Comparison of ENCODE assay signal across 16 cellular contexts in genomic region chr11:74696488-74696887, GRCh38. TPM values are rescaled to one million over a fixed set of nuclear protein-coding genes. Genes with fewer than 3 reads are reported as not detected.
DNase-seq lines count a peak whose midpoint lies in the region; ATAC-seq and TF ChIP-seq lines count a peak whose summit lies in the region.
"Had no signal": no experiment of that assay in that cellular context is flagged by ENCODE, and none has a peak within 500 bp of the region (broad histone marks: within the 10 kb centered on the region; RNA-seq: fewer than 3 reads in every experiment).

No MANE protein-coding gene starts in this region.

- no peak overlapping the region for H2BK12ac ChIP-seq in neuronal stem cell (ENCODE audit: low read length)

- H3K4me3 ChIP-seq in adipocyte (ENCODE audit: low read length) (peak overlapping the region; percentile 60), heart right ventricle (peak overlapping the region in 6 of 10 donors; percentile 7 to 30 (median 22)), neuronal stem cell (ENCODE audit: low read length in 2 of 2) (no peak overlapping the region), tibial nerve (no peak overlapping the region)
- H3K4me3 ChIP-seq: BLaER1 had no signal

- H4K8ac ChIP-seq in neuronal stem cell (ENCODE audit: low read depth, low read length): no peak overlapping the region

- H2BK15ac ChIP-seq in neuronal stem cell (ENCODE audit: low read length): no peak overlapping the region

- no peaks in the 10 kb centered on the region for H3K9me3 Mint-ChIP-seq in activated CD8-positive, alpha-beta T cell treated with anti-CD3 and anti-CD28 coated beads for 36 hours
- H3K9me3 Mint-ChIP-seq: activated CD4-positive, alpha-beta memory T cell treated with anti-CD3 and anti-CD28 coated beads, Interleukin-2, amount 10 ng/mL, durations not matched to agents 7 days and 5 days had no signal

- H3K27me3 ChIP-seq in adipocyte (replicated peaks; ENCODE audit: control insufficient read depth, insufficient read depth, low read length) (peaks cover 8% of the 10 kb centered on the region), heart right ventricle (no peaks in the 10 kb centered on the region), neuronal stem cell (ENCODE audit: control insufficient read depth in 3 of 3, insufficient read depth in 3 of 3, low read depth in 1 of 3, low read length in 3 of 3) (no peaks in the 10 kb centered on the region), tibial nerve (no peaks in the 10 kb centered on the region)
- H3K27me3 ChIP-seq: BLaER1 had no signal

- no peak for TF ChIP-seq EP300 in tibial nerve (IDR thresholded peaks at IDR 0.05)

- H2AFZ ChIP-seq in neuronal stem cell (ENCODE audit: low read length): no peak overlapping the region

- H3K4me1 ChIP-seq in adipocyte (ENCODE audit: control insufficient read depth, insufficient read depth, low read length) (peaks cover 28% of the 10 kb centered on the region), heart right ventricle (peaks cover 6 to 22% (median 20%) of the 10 kb centered on the region in 9 donors), neuronal stem cell (ENCODE audit: control insufficient read depth in 2 of 2, insufficient read depth in 1 of 2, low read depth in 1 of 2, low read length in 2 of 2) (peaks cover 0 to 8% of the 10 kb centered on the region in 2 donors), tibial nerve (peaks cover 0 to 12% (median 9%) of the 10 kb centered on the region in 4 donors)
- H3K4me1 ChIP-seq: BLaER1 had no signal

- peak overlapping the region; percentile 40 for H3K18ac ChIP-seq in neuronal stem cell (ENCODE audit: low read length)

- H3K4ac ChIP-seq in neuronal stem cell (ENCODE audit: low read length): no peak overlapping the region

- no peak for TF ChIP-seq CTCF in heart right ventricle (IDR thresholded peaks at IDR 0.05)
- TF ChIP-seq CTCF in tibial nerve (IDR thresholded peaks at IDR 0.05): no peak
- TF ChIP-seq CTCF in activated CD8-positive, alpha-beta T cell treated with anti-CD3 and anti-CD28 coated beads for 36 hours (IDR thresholded peaks at IDR 0.05): no peak

- H2BK5ac ChIP-seq in neuronal stem cell (ENCODE audit: low read length): no peak overlapping the region

- H3K9me3 ChIP-seq in adipocyte (ENCODE audit: control insufficient read depth, low read length): no peaks in the 10 kb centered on the region
- H3K9me3 ChIP-seq in heart right ventricle: no peaks in the 10 kb centered on the region
- H3K9me3 ChIP-seq in neuronal stem cell (replicated peaks in 1 of 2; ENCODE audit: control insufficient read depth in 2 of 2, insufficient read depth in 1 of 2, low read depth in 1 of 2, low read length in 2 of 2): no peaks in the 10 kb centered on the region
- H3K9me3 ChIP-seq in tibial nerve: no peaks in the 10 kb centered on the region
- H3K9me3 ChIP-seq: BLaER1 had no signal

- intact Hi-C loops in heart right ventricle (cut with DNase I): loop anchor here in 1 of 10 donors (2.0 kb wide), 1 partner anchor 22 kb away; no protein-coding TSS in a partner anchor
- intact Hi-C loops in activated CD8-positive, alpha-beta T cell treated with anti-CD3 and anti-CD28 coated beads for 36 hours (cut with micrococcal nuclease): no loop called here

- peak overlapping the region; percentile 79 for H2AK5ac ChIP-seq in neuronal stem cell (ENCODE audit: low read depth, low read length)

- POLR2A ChIA-PET in activated CD8-positive, alpha-beta T cell treated with anti-CD3 and anti-CD28 coated beads for 36 hours (lab: Charles Lee): interaction anchor here (0.6 kb wide), 1 partner anchor 1185 kb away, joined by 3 read pairs; no protein-coding TSS in a partner anchor

- H3K36me3 Mint-ChIP-seq in activated CD8-positive, alpha-beta T cell treated with anti-CD3 and anti-CD28 coated beads for 36 hours (ENCODE audit: low read depth): no peaks in the 10 kb centered on the region

- CTCF ChIA-PET in activated CD8-positive, alpha-beta T cell treated with anti-CD3 and anti-CD28 coated beads for 36 hours (lab: Charles Lee): no interaction called here

- peak in 7 of 8 donors; percentile 4 to 46 (median 23) for ATAC-seq in heart right ventricle
- ATAC-seq in activated CD8-positive, alpha-beta T cell treated with anti-CD3 and anti-CD28 coated beads for 36 hours: no peak
- ATAC-seq in GM18519 (IDR thresholded peaks at IDR 0.05; ENCODE audit: low FRiP score, unreplicated experiment): no peak

- 60 to 64% methylated on average over 6 of the region's 6 CpGs for WGBS in heart right ventricle, 2 donors
- no CpG with 5 or more reads among the region's 6 CpGs for WGBS in neuronal stem cell (ENCODE audit: extremely low coverage in 2 of 2, insufficient read length in 2 of 2, insufficient replicate concordance in 1 of 2), 2 donors
- WGBS in tibial nerve, 2 donors: 50 to 63% methylated on average over 6 of the region's 6 CpGs

- no peak overlapping the region for H2BK120ac ChIP-seq in neuronal stem cell (ENCODE audit: low read depth, low read length)

- H3K36me3 ChIP-seq in adipocyte (ENCODE audit: control insufficient read depth, insufficient read depth, low read length, severe bottlenecking): no peaks in the 10 kb centered on the region
- no peaks in the 10 kb centered on the region for H3K36me3 ChIP-seq in heart right ventricle
- no peaks in the 10 kb centered on the region for H3K36me3 ChIP-seq in neuronal stem cell (replicated peaks in 1 of 2; ENCODE audit: control insufficient read depth in 2 of 2, insufficient read depth in 2 of 2, low read length in 2 of 2)
- no peaks in the 10 kb centered on the region for H3K36me3 ChIP-seq in tibial nerve
- H3K36me3 ChIP-seq: BLaER1 had no signal

- H3K27ac ChIP-seq in heart right ventricle (peak overlapping the region; percentile 52 to 92 (median 84)), neuronal stem cell (replicated peaks; ENCODE audit: low read length) (no peak overlapping the region), tibial nerve (peak overlapping the region in 3 of 4 donors; percentile 15 to 84 (median 37))
- H3K27ac ChIP-seq: BLaER1 had no signal

- no peak overlapping the region for H3K4me3 Mint-ChIP-seq in activated CD8-positive, alpha-beta T cell treated with anti-CD3 and anti-CD28 coated beads for 36 hours
- H3K4me3 Mint-ChIP-seq: activated CD4-positive, alpha-beta memory T cell treated with anti-CD3 and anti-CD28 coated beads, Interleukin-2, amount 10 ng/mL, durations not matched to agents 7 days and 5 days had no signal

- H3K14ac ChIP-seq in neuronal stem cell (ENCODE audit: low read length): no peak overlapping the region

- TF ChIP-seq POLR2A in tibial nerve (IDR thresholded peaks at IDR 0.05): no peak

- no peak overlapping the region for H4K91ac ChIP-seq in neuronal stem cell (ENCODE audit: low read depth, low read length, poor library complexity)

- no peaks in the 10 kb centered on the region for H3K4me1 Mint-ChIP-seq in activated CD8-positive, alpha-beta T cell treated with anti-CD3 and anti-CD28 coated beads for 36 hours (ENCODE audit: low read depth)
- H3K4me1 Mint-ChIP-seq: activated CD4-positive, alpha-beta memory T cell treated with anti-CD3 and anti-CD28 coated beads, Interleukin-2, amount 10 ng/mL, durations not matched to agents 7 days and 5 days had no signal

- H3K9ac ChIP-seq in adipocyte (ENCODE audit: low read length) (peak overlapping the region; percentile 22), neuronal stem cell (ENCODE audit: low read depth, low read length, poor library complexity) (no peak overlapping the region)
- H3K9ac ChIP-seq: BLaER1 had no signal

- peaks cover 11% of the 10 kb centered on the region for H3K27me3 Mint-ChIP-seq in activated CD8-positive, alpha-beta T cell treated with anti-CD3 and anti-CD28 coated beads for 36 hours

- DNase-seq in adipocyte (ENCODE audit: low read depth): no peak
- DNase-seq in heart right ventricle: no peak
- no peak for DNase-seq in neuronal stem cell (ENCODE audit: low spot score)
- no peak for DNase-seq in tibial nerve (ENCODE audit: low spot score in 2 of 2)
- no peak for DNase-seq in activated CD8-positive, alpha-beta T cell treated with anti-CD3 and anti-CD28 coated beads for 36 hours
- no peak for DNase-seq in GM19238 (ENCODE audit: insufficient read length, low spot score)
- no peak for DNase-seq in DMS79 treated with DMSO at 0.1 percent for 48 hours (lab: John Stamatoyannopoulos, UW)
- DNase-seq: activated CD4-positive, alpha-beta memory T cell treated with anti-CD3 and anti-CD28 coated beads, Interleukin-2, amount 10 ng/mL, durations not matched to agents 7 days and 5 days; activated gamma-delta T cell treated with Interleukin-2 at 50 U/mL for 16 hours; NCI-H1436 treated with DMSO at 0.1 percent for 48 hours; NCI-H510A had no signal

- no peak overlapping the region for H3K23ac ChIP-seq in neuronal stem cell (ENCODE audit: low read depth, low read length, poor library complexity)

- H3K79me1 ChIP-seq in neuronal stem cell (ENCODE audit: low read depth, low read length): no peaks in the 10 kb centered on the region

- H3K27ac Mint-ChIP-seq in activated CD8-positive, alpha-beta T cell treated with anti-CD3 and anti-CD28 coated beads for 36 hours: no peak overlapping the region
- H3K27ac Mint-ChIP-seq: activated CD4-positive, alpha-beta memory T cell treated with anti-CD3 and anti-CD28 coated beads, Interleukin-2, amount 10 ng/mL, durations not matched to agents 7 days and 5 days had no signal

- H3K4me2 ChIP-seq in neuronal stem cell (ENCODE audit: insufficient read depth, low read length, poor library complexity, severe bottlenecking): no peak overlapping the region
- H3K4me2 ChIP-seq: BLaER1 had no signal

RNA-seq across cellular contexts. Expression of gene CHRDL2, which starts 34.7 kb away (rescaled TPM):
- total RNA-seq in heart right ventricle: 10 to 100 TPM in 3 of 10 donors, 1 to 10 TPM in 6, under 1 TPM in 1; 1.00 to 19.7 (median 6.7) TPM
- 1 to 10 TPM; 4.0 to 8.4 TPM for polyA plus RNA-seq in heart right ventricle
- polyA plus RNA-seq in neuronal stem cell (2013, experiment 1 of 2): 0.81 TPM
- polyA plus RNA-seq in neuronal stem cell (2013, experiment 2 of 2): 0.80 TPM
- not detected for total RNA-seq in tibial nerve
- not detected for total RNA-seq in activated CD8-positive, alpha-beta T cell treated with anti-CD3 and anti-CD28 coated beads for 36 hours
- total RNA-seq: activated CD4-positive, alpha-beta memory T cell treated with anti-CD3 and anti-CD28 coated beads, Interleukin-2, amount 10 ng/mL, durations not matched to agents 7 days and 5 days; H4; RPMI7951 had no signal
- polyA plus RNA-seq: neural cell had no signal

RNA-seq across cellular contexts. Expression of gene RNF169, which starts 52.2 kb away (rescaled TPM):
- total RNA-seq in heart right ventricle: 10 to 100 TPM in 9 of 10 donors, 1 to 10 TPM in 1; 9.0 to 14.0 (median 11.2) TPM
- polyA plus RNA-seq in heart right ventricle: 1 to 10 TPM; 2.3 to 2.4 TPM
- polyA plus RNA-seq in neuronal stem cell (2013, experiment 1 of 2): 9.8 TPM
- polyA plus RNA-seq in neuronal stem cell (2013, experiment 2 of 2): 10.2 TPM
- total RNA-seq in tibial nerve: 10 to 100 TPM; 20.1 to 23.4 (median 22.3) TPM
- total RNA-seq in activated CD8-positive, alpha-beta T cell treated with anti-CD3 and anti-CD28 coated beads for 36 hours: 10 to 100 TPM; 13.9 to 14.2 TPM

Comparison
In these comparisons a context has a peak if more than half of its experiments do, and no peak if none do; other contexts are left out.
1. H3K4me3 ChIP-seq: peak in adipocyte (single experiment) and heart right ventricle (6 of 10); none in neuronal stem cell (0 of 2) and tibial nerve (0 of 4).
2. ATAC-seq: peak in heart right ventricle (7 of 8); none in activated CD8-positive, alpha-beta T cell treated with anti-CD3 and anti-CD28 coated beads for 36 hours (single experiment) and GM18519 (single experiment).